In genomic region chr5:31962321-31962720, GRCh38 we compare ENCODE assay signal across 18 cellular contexts.
DNase-seq lines count a peak whose midpoint lies in the region; ATAC-seq, FAIRE-seq and TF ChIP-seq lines count a peak whose summit lies in the region.
"Had no signal": no experiment of that assay in that cellular context is flagged by ENCODE, and none has a peak within 500 bp of the region (broad histone marks: within the 10 kb centered on the region; RNA-seq: fewer than 3 reads in every experiment).

No MANE protein-coding gene starts in this region.

- POLR2A ChIA-PET in RWPE1 (lab: Yijun Ruan, JAX; ENCODE audit: low non-redundant PET): no interaction called here

- H3K9me3 ChIP-seq in esophagus squamous epithelium: no peaks in the 10 kb centered on the region
- no peaks in the 10 kb centered on the region for H3K9me3 ChIP-seq in pancreas
- H3K9me3 ChIP-seq: tibial nerve had no signal

- CTCF ChIA-PET in RWPE1 (lab: Yijun Ruan, JAX): no interaction called here

- no peak for ATAC-seq in pancreas

- TF ChIP-seq POLR2A in esophagus squamous epithelium (IDR thresholded peaks at IDR 0.05): no peak

- no peaks in the 10 kb centered on the region for H3K36me3 ChIP-seq in esophagus squamous epithelium
- H3K36me3 ChIP-seq in pancreas: no peaks in the 10 kb centered on the region
- H3K36me3 ChIP-seq: tibial nerve had no signal

- intact Hi-C loops in esophagus squamous epithelium (cut with DNase I): no loop called here
- intact Hi-C loops in pancreas (cut with DNase I): no loop called here

- H3K27me3 ChIP-seq in esophagus squamous epithelium: no peaks in the 10 kb centered on the region
- H3K27me3 ChIP-seq in pancreas: no peaks in the 10 kb centered on the region
- H3K27me3 ChIP-seq: tibial nerve had no signal

- H3K4me3 ChIP-seq in esophagus squamous epithelium: no peak overlapping the region
- no peak overlapping the region for H3K4me3 ChIP-seq in pancreas
- H3K4me3 ChIP-seq: tibial nerve had no signal

- TF ChIP-seq CTCF in esophagus squamous epithelium (IDR thresholded peaks at IDR 0.05) (no peak), pancreas (IDR thresholded peaks at IDR 0.05) (no peak), RWPE1 (conservative IDR thresholded peaks at IDR 0.05; ENCODE audit: low read depth) (no peak)

- peak; percentile 12 for DNase-seq in DMS 273 (lab: John Stamatoyannopoulos, UW; ENCODE audit: unreplicated experiment)
- no peak for DNase-seq in DMS 273 treated with DMSO at 0.1 percent for 48 hours (lab: John Stamatoyannopoulos, UW)
- no peak for DNase-seq in esophagus squamous epithelium (lab: John Stamatoyannopoulos, UW)
- peak; percentile 9 for DNase-seq in medulla oblongata (ENCODE audit: extremely low spot score)
- peak in 1 of 49 donors; percentile 9 for DNase-seq in substantia nigra (lab: John Stamatoyannopoulos, UW)
- no peak for DNase-seq in pancreas
- DNase-seq in RWPE1 (ENCODE audit: low spot score): no peak
- DNase-seq in NCI-H510A treated with DMSO at 0.1 percent for 48 hours (lab: John Stamatoyannopoulos, UW): no peak
- DNase-seq: activated CD4-positive, alpha-beta T cell treated with anti-CD3 and anti-CD28 coated beads, Interleukin-2, amount 10 ng/mL, durations not matched to agents 24 days and 14 days; activated T-cell treated with anti-CD3 and anti-CD28 coated beads, Interleukin-2, amount 50 U/mL, for 24 hours; DND-41; HFFc6; NCI-H187; T-helper 9 cell had no signal

- H3K4me1 ChIP-seq in esophagus squamous epithelium (peaks cover 16 to 41% (median 17%) of the 10 kb centered on the region in 3 donors), pancreas (no peaks in the 10 kb centered on the region)
- H3K4me1 ChIP-seq: parathyroid adenoma had no signal

- FAIRE-seq in pancreas (lab: Jason Lieb, UNC): no peak
- FAIRE-seq: colon had no signal

- H3K27ac ChIP-seq in esophagus squamous epithelium: peak overlapping the region; percentile 25 to 61 (median 48)
- peak overlapping the region; percentile 30 for H3K27ac ChIP-seq in substantia nigra (ENCODE audit: low read depth, low read length, poor library complexity, severe bottlenecking)
- no peak overlapping the region for H3K27ac ChIP-seq in pancreas
- H3K27ac ChIP-seq in RWPE1: no peak overlapping the region
- H3K27ac ChIP-seq: 22Rv1, parathyroid adenoma had no signal

- WGBS in esophagus squamous epithelium, 2 donors: 23 to 24% methylated on average over 7 of the region's 7 CpGs
- WGBS in pancreas, 2 donors: 55 to 56% methylated on average over 7 of the region's 7 CpGs

Comparison
In these comparisons a context has a peak if more than half of its experiments do, and no peak if none do; other contexts are left out.
1. DNase-seq: peak in DMS 273 (single experiment) and medulla oblongata (single experiment); none in DMS 273 treated with DMSO at 0.1 percent for 48 hours (single experiment), esophagus squamous epithelium (single experiment), pancreas (0 of 6), RWPE1 (single experiment) and NCI-H510A treated with DMSO at 0.1 percent for 48 hours (single experiment).
2. H3K27ac ChIP-seq: peak in esophagus squamous epithelium (4 of 4) and substantia nigra (single experiment); none in pancreas (0 of 4) and RWPE1 (single experiment).